15 cellular contexts compared by ENCODE assay signal in the genomic region with DNA sequence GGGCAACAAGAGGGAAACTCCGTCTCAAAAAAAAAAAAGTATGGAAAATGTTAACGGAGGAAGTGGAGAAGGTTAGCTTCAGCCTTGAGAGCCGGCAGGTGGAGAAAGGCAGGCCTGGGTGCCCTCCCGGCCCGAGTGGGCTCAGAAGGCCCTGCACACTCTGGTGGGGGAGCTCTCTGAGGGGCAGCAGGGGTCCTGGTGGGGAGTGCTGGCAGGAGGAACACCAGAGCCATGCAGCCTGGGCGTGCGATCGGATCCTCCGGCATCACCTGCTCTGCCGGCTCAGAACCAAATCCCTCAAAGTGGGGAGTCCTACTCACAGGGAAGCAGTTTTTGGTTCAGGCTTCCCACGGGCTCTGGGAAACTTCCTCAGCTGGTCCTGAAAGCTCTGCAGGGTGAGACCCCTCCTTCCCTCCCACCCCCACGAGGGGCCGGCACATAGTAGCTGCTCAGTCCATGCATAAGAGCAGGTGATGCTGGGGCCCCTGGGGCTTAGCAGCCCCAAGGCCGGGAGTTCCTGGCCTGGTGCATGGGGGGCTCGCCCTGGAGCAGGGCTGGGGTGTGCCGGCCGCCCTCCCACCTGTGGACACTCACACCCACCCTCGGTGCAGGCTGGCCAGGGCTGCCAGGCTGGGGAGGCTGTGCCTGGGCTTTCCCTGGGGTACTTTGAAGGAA. TPM values are rescaled to one million over a fixed set of nuclear protein-coding genes. Genes with fewer than 3 reads are reported as not detected.
DNase-seq lines count a peak whose midpoint lies in the region; ATAC-seq, FAIRE-seq and TF ChIP-seq lines count a peak whose summit lies in the region.
"Had no signal": no experiment of that assay in that cellular context is flagged by ENCODE, and none has a peak within 500 bp of the region (broad histone marks: within the 10 kb centered on the region; RNA-seq: fewer than 3 reads in every experiment).

No MANE protein-coding gene starts in this region.

- CTCF ChIA-PET in HepG2 (lab: Yijun Ruan, JAX; ENCODE audit: low intra/inter-chr PET ratio, low total read pairs): no interaction called here

- H4K20me1 ChIP-seq in HepG2 (ENCODE audit: insufficient read depth, low read length): no peaks in the 10 kb centered on the region

- no peak for FAIRE-seq in HepG2 (lab: Jason Lieb, UNC)
- FAIRE-seq: colon, G401.6 had no signal

- H3K36me3 ChIP-seq in H7 (replicated peaks; ENCODE audit: control insufficient read depth, insufficient read depth, low read length) (peaks cover 11% of the 10 kb centered on the region), adrenal gland (replicated peaks in 1 of 2) (peaks cover 0 to 26% of the 10 kb centered on the region in 2 donors), HepG2 (replicated peaks in 1 of 2; ENCODE audit: control insufficient read depth in 1 of 2, insufficient read depth in 2 of 2, low read length in 2 of 2) (peaks cover 13 to 19% of the 10 kb centered on the region in 2 experiments)

- H3K4me3 Mint-ChIP-seq in stimulated activated effector memory CD8-positive, alpha-beta T cell treated with anti-CD3 and anti-CD28 coated beads, Interleukin-12 subunit alpha, Interleukin-12 subunit beta, amount 100 ng/mL, for 72 hours: peak overlapping the region; percentile 49

- H3K27me3 ChIP-seq in H7 (ENCODE audit: control insufficient read depth, insufficient read depth, low read length): peaks cover 3% of the 10 kb centered on the region
- no peaks in the 10 kb centered on the region for H3K27me3 ChIP-seq in adrenal gland
- no peaks in the 10 kb centered on the region for H3K27me3 ChIP-seq in HepG2 (ENCODE audit: control insufficient read depth in 1 of 2, insufficient read depth in 2 of 2, low read length in 2 of 2)

- peak overlapping the region; percentile 60 to 93 (median 89) for H3K27ac ChIP-seq in adrenal gland
- peak overlapping the region; percentile 41 for H3K27ac ChIP-seq in HepG2 (ENCODE audit: extremely low read length, insufficient read depth, low read length)

- in situ Hi-C loops in HepG2 (cut with HindIII; ENCODE audit: extremely low pct_ligation_motif_present, low pct_unique_long_range_greater_than_20kb): no loop called here

- peaks cover 18% of the 10 kb centered on the region for H3K79me2 ChIP-seq in HepG2 (ENCODE audit: insufficient read depth, low read length)

- no peak for TF ChIP-seq CTCF in adrenal gland (IDR thresholded peaks at IDR 0.05)
- TF ChIP-seq CTCF in HepG2 (CRISPR knock-in tag; IDR thresholded peaks at IDR 0.05): no peak

- H3K9me3 Mint-ChIP-seq in stimulated activated effector memory CD8-positive, alpha-beta T cell treated with anti-CD3 and anti-CD28 coated beads, Interleukin-12 subunit alpha, Interleukin-12 subunit beta, amount 100 ng/mL, for 72 hours: peaks cover 13% of the 10 kb centered on the region

- TSS peak; percentile 54 for BruUV-seq in HepG2 (replicated peaks; lab: Mats Ljungman, UMichigan)

- H2AFZ ChIP-seq in HepG2 (ENCODE audit: low read length): no peak overlapping the region

- H3K9me3 ChIP-seq in adrenal gland (replicated peaks in 1 of 3) (peaks cover 0 to 6% (median 0%) of the 10 kb centered on the region in 3 donors), HepG2 (ENCODE audit: low read length) (peaks cover 28% of the 10 kb centered on the region)

- H3K27ac Mint-ChIP-seq in stimulated activated effector memory CD8-positive, alpha-beta T cell treated with anti-CD3 and anti-CD28 coated beads, Interleukin-12 subunit alpha, Interleukin-12 subunit beta, amount 100 ng/mL, for 72 hours: no peak overlapping the region
- H3K27ac Mint-ChIP-seq: stimulated activated memory B cell treated with anti-CD40 and anti-IgM and Interleukin-4, amounts not matched to agents 10 μg/mL and 1 μg/mL and 100 μg/mL, for 72 hours had no signal

- WGBS in adrenal gland, 4 donors: 43 to 56% (median 50%) methylated on average over 12 to 18 of the region's 18 CpGs
- 32% methylated on average over 8 of the region's 18 CpGs for WGBS in HepG2 (ENCODE audit: low lambda C conversion rate)

- no peak for TF ChIP-seq RAD21 in HepG2 (CRISPR knock-in tag; IDR thresholded peaks at IDR 0.05)

- no peaks in the 10 kb centered on the region for H3K4me1 Mint-ChIP-seq in stimulated activated effector memory CD8-positive, alpha-beta T cell treated with anti-CD3 and anti-CD28 coated beads, Interleukin-12 subunit alpha, Interleukin-12 subunit beta, amount 100 ng/mL, for 72 hours
- H3K4me1 Mint-ChIP-seq: stimulated activated memory B cell treated with anti-CD40 and anti-IgM and Interleukin-4, amounts not matched to agents 10 μg/mL and 1 μg/mL and 100 μg/mL, for 72 hours had no signal

- no peak for TF ChIP-seq EP300 in HepG2 (IDR thresholded peaks at IDR 0.05; ENCODE audit: low read depth in 2 of 2, low read length in 2 of 2)
- no peak for TF ChIP-seq EP300 in HepG2 (CRISPR knock-in tag; IDR thresholded peaks at IDR 0.05; ENCODE audit: borderline replicate concordance)

- H3K9ac ChIP-seq in HepG2 (ENCODE audit: insufficient read depth, low read depth, low read length): peak overlapping the region; percentile 75

- POLR2A ChIA-PET in HepG2 (lab: Yijun Ruan, JAX): interaction anchor here (1.2 to 1.9 kb wide), 2 partner anchors 16 to 21 kb away, joined by 6 to 16 read pairs; a partner anchor contains a TSS

- H3K4me3 ChIP-seq in H7 (ENCODE audit: insufficient read depth, low read depth, low read length) (no peak overlapping the region), adrenal gland (peak overlapping the region in 2 of 4 donors; percentile 67 to 71), HepG2 (replicated peaks in 1 of 3; ENCODE audit: insufficient read depth in 1 of 3, low read depth in 2 of 3, low read length in 3 of 3) (peak overlapping the region; percentile 70 to 87 (median 83))

- H3K4me1 ChIP-seq in adrenal gland (replicated peaks in 1 of 2) (peaks cover 20 to 26% of the 10 kb centered on the region in 2 donors), HepG2 (ENCODE audit: insufficient read depth, low read length) (peaks cover 59% of the 10 kb centered on the region)

- intact Hi-C loops in adrenal gland (cut with DNase I) (no loop called here), HepG2 (cut with micrococcal nuclease; ENCODE audit: unreplicated experiment) (no loop called here)

- peak overlapping the region; percentile 89 for H3K4me2 ChIP-seq in HepG2 (ENCODE audit: low read depth, low read length)

- TF ChIP-seq POLR2A in adrenal gland (IDR thresholded peaks at IDR 0.05) (peak in 1 of 2 donors; percentile 21), HepG2 (IDR thresholded peaks at IDR 0.05; ENCODE audit: insufficient read depth in 1 of 2, low read depth in 2 of 2, low read length in 2 of 2) (no peak)

- H3K36me3 Mint-ChIP-seq in stimulated activated effector memory CD8-positive, alpha-beta T cell treated with anti-CD3 and anti-CD28 coated beads, Interleukin-12 subunit alpha, Interleukin-12 subunit beta, amount 100 ng/mL, for 72 hours: peaks cover 15% of the 10 kb centered on the region

- no peak for ATAC-seq in HepG2
- no peak for ATAC-seq in stimulated activated effector memory CD8-positive, alpha-beta T cell treated with anti-CD3 and anti-CD28 coated beads, Interleukin-12 subunit alpha, Interleukin-12 subunit beta, amount 100 ng/mL, for 72 hours
- ATAC-seq in HG03108 (IDR thresholded peaks at IDR 0.05; ENCODE audit: unreplicated experiment): no peak
- ATAC-seq in GM18498 (IDR thresholded peaks at IDR 0.05; ENCODE audit: unreplicated experiment): no peak
- ATAC-seq in HG02642 (IDR thresholded peaks at IDR 0.05; ENCODE audit: poor library complexity, unreplicated experiment): no peak
- ATAC-seq: stimulated activated memory B cell treated with anti-CD40 and anti-IgM and Interleukin-4, amounts not matched to agents 10 μg/mL and 1 μg/mL and 100 μg/mL, for 72 hours had no signal

- DNase-seq in H7 (peak; percentile 39), adrenal gland (no peak), HepG2 (ENCODE audit: low spot score) (no peak)
- no peak for DNase-seq in stimulated activated effector memory CD8-positive, alpha-beta T cell treated with anti-CD3 and anti-CD28 coated beads, Interleukin-12 subunit alpha, Interleukin-12 subunit beta, amount 100 ng/mL, for 72 hours (ENCODE audit: low spot score in 2 of 2)
- DNase-seq: activated naive CD4-positive, alpha-beta T cell treated with Interleukin-2 at 50 U/mL for 16 hours; islet precursor cell; NCI-H2081 treated with DMSO at 0.1 percent for 48 hours; occipital lobe; stimulated activated CD4-positive, alpha-beta T cell treated with anti-CD3 and anti-CD28 coated beads, Interleukin-2, amount 100 ng/mL, for 24 hours had no signal

RNA-seq across cellular contexts. Expression of a gene that starts 1.2 kb away (rescaled TPM):
- 3.3 and 3.8 TPM in 2 replicates for total RNA-seq in H7 (2014; rRNA removed; shearing (Covaris generic))
- total RNA-seq in adrenal gland: 100 to 1,000 TPM in 1 of 8 donors, 10 to 100 TPM in 7; 16.0 to 136 (median 66.9) TPM
- 10 to 100 TPM; 32.8 to 43.0 (median 38.7) TPM for polyA plus RNA-seq in adrenal gland
- total RNA-seq in HepG2 (2016; rRNA removed; fragmentation: Illumina TruSeq; extraction: Trizol): 12.2 and 22.0 TPM in 2 replicates
- total RNA-seq in HepG2 (2016; cell fraction: cytosol; rRNA removed; fragmentation: Illumina TruSeq; extraction: Trizol; ENCODE audit: low read depth): 9.6 and 10.3 TPM in 2 replicates
- 12.7 and 23.9 TPM in 2 replicates for total RNA-seq in HepG2 (2016; cell fraction: insoluble cytoplasmic fraction; rRNA removed; fragmentation: Illumina TruSeq; extraction: Trizol)
- total RNA-seq in HepG2 (2016; cell fraction: membrane; rRNA removed; fragmentation: Illumina TruSeq; extraction: Trizol): 17.0 and 17.4 TPM in 2 replicates
- total RNA-seq in HepG2 (2016; cell fraction: nucleus; rRNA removed; fragmentation: Illumina TruSeq; extraction: Trizol): 29.1 and 32.3 TPM in 2 replicates
- polyA plus RNA-seq in HepG2 (2011; rRNA removed): 3.5 and 5.7 TPM in 2 replicates
- 1.9 and 2.0 TPM in 2 replicates for polyA plus RNA-seq in HepG2 (2011; cell fraction: cytosol; rRNA removed)
- 27.8 and 27.9 TPM in 2 replicates for polyA plus RNA-seq in HepG2 (2011; cell fraction: nucleus; rRNA removed)
- 48.6 and 58.1 TPM in 2 replicates for polyA plus RNA-seq in HepG2 (2012)
- polyA plus RNA-seq in HepG2 (2016; cell fraction: cytosol; fragmentation: Illumina TruSeq; extraction: Trizol; ENCODE audit: low read depth): 21.3 and 21.5 TPM in 2 replicates
- 52.3 and 61.0 TPM in 2 replicates for polyA plus RNA-seq in HepG2 (2016; cell fraction: insoluble cytoplasmic fraction; fragmentation: Illumina TruSeq; extraction: Trizol; ENCODE audit: low read depth)
- polyA plus RNA-seq in HepG2 (2016; cell fraction: membrane; fragmentation: Illumina TruSeq; extraction: Trizol; ENCODE audit: low read depth): 23.7 and 26.9 TPM in 2 replicates
- polyA plus RNA-seq in HepG2 (2016; cell fraction: nucleus; fragmentation: Illumina TruSeq; extraction: Trizol; ENCODE audit: insufficient read depth, low read depth): 78.1 and 80.9 TPM in 2 replicates
- polyA minus RNA-seq in HepG2 (2011; rRNA and poly(A)+ RNA removed; ENCODE audit: low replicate concordance): 1.6 and 9.2 TPM in 2 replicates
- 17.1 and 26.0 TPM in 2 replicates for polyA minus RNA-seq in HepG2 (2011; cell fraction: cytosol; rRNA and poly(A)+ RNA removed)
- polyA minus RNA-seq in HepG2 (2011; cell fraction: nucleus; rRNA and poly(A)+ RNA removed): 24.3 and 29.1 TPM in 2 replicates

RNA-seq across cellular contexts. Expression of a gene that starts 15.2 kb away (rescaled TPM):
- 74.1 and 101 TPM in 2 replicates for total RNA-seq in H7 (2014; rRNA removed; shearing (Covaris generic))
- total RNA-seq in adrenal gland (100 to 1,000 TPM in 2 of 8 donors, 10 to 100 TPM in 6; 44.7 to 112 (median 66.2) TPM), HepG2 (2016; rRNA removed; fragmentation: Illumina TruSeq; extraction: Trizol) (33.9 and 49.6 TPM in 2 replicates)
- polyA plus RNA-seq in adrenal gland (100 to 1,000 TPM in 2 of 3 donors, 10 to 100 TPM in 1; 25.6 to 240 (median 159) TPM), HepG2 (2011; rRNA removed) (54.8 and 58.7 TPM in 2 replicates)
- 98.6 and 103 TPM in 2 replicates for total RNA-seq in HepG2 (2016; cell fraction: cytosol; rRNA removed; fragmentation: Illumina TruSeq; extraction: Trizol; ENCODE audit: low read depth)
- 32.6 and 40.4 TPM in 2 replicates for total RNA-seq in HepG2 (2016; cell fraction: insoluble cytoplasmic fraction; rRNA removed; fragmentation: Illumina TruSeq; extraction: Trizol)
- total RNA-seq in HepG2 (2016; cell fraction: membrane; rRNA removed; fragmentation: Illumina TruSeq; extraction: Trizol): 28.6 and 30.6 TPM in 2 replicates
- total RNA-seq in HepG2 (2016; cell fraction: nucleus; rRNA removed; fragmentation: Illumina TruSeq; extraction: Trizol): 44.9 and 51.2 TPM in 2 replicates
- 29.1 and 46.9 TPM in 2 replicates for polyA plus RNA-seq in HepG2 (2011; cell fraction: cytosol; rRNA removed)
- 327 and 449 TPM in 2 replicates for polyA plus RNA-seq in HepG2 (2011; cell fraction: nucleus; rRNA removed)
- polyA plus RNA-seq in HepG2 (2012): 37.3 and 41.7 TPM in 2 replicates
- polyA plus RNA-seq in HepG2 (2016; cell fraction: cytosol; fragmentation: Illumina TruSeq; extraction: Trizol; ENCODE audit: low read depth): 3.7 and 4.9 TPM in 2 replicates
- 39.7 and 51.2 TPM in 2 replicates for polyA plus RNA-seq in HepG2 (2016; cell fraction: insoluble cytoplasmic fraction; fragmentation: Illumina TruSeq; extraction: Trizol; ENCODE audit: low read depth)
- polyA plus RNA-seq in HepG2 (2016; cell fraction: membrane; fragmentation: Illumina TruSeq; extraction: Trizol; ENCODE audit: low read depth): 5.6 and 6.8 TPM in 2 replicates
- 140 and 151 TPM in 2 replicates for polyA plus RNA-seq in HepG2 (2016; cell fraction: nucleus; fragmentation: Illumina TruSeq; extraction: Trizol; ENCODE audit: insufficient read depth, low read depth)
- polyA minus RNA-seq in HepG2 (2011; rRNA and poly(A)+ RNA removed; ENCODE audit: low replicate concordance): 67.0 and 125 TPM in 2 replicates
- 38.0 and 45.2 TPM in 2 replicates for polyA minus RNA-seq in HepG2 (2011; cell fraction: cytosol; rRNA and poly(A)+ RNA removed)
- 51.1 and 51.6 TPM in 2 replicates for polyA minus RNA-seq in HepG2 (2011; cell fraction: nucleus; rRNA and poly(A)+ RNA removed)

RNA-seq across cellular contexts. Expression of a gene that starts 20.1 kb away (rescaled TPM):
- total RNA-seq in H7 (2014; rRNA removed; shearing (Covaris generic)): 12.2 and 14.8 TPM in 2 replicates
- total RNA-seq in adrenal gland (10 to 100 TPM in 7 of 8 donors, 1 to 10 TPM in 1; 6.8 to 41.2 (median 23.5) TPM), HepG2 (2016; rRNA removed; fragmentation: Illumina TruSeq; extraction: Trizol) (28.2 and 36.1 TPM in 2 replicates)
- polyA plus RNA-seq in adrenal gland (10 to 100 TPM; 25.7 to 37.3 (median 30.6) TPM), HepG2 (2011; rRNA removed) (22.1 and 22.4 TPM in 2 replicates)
- total RNA-seq in HepG2 (2016; cell fraction: cytosol; rRNA removed; fragmentation: Illumina TruSeq; extraction: Trizol; ENCODE audit: low read depth): 5.3 and 7.1 TPM in 2 replicates
- 27.6 and 34.8 TPM in 2 replicates for total RNA-seq in HepG2 (2016; cell fraction: insoluble cytoplasmic fraction; rRNA removed; fragmentation: Illumina TruSeq; extraction: Trizol)
- total RNA-seq in HepG2 (2016; cell fraction: membrane; rRNA removed; fragmentation: Illumina TruSeq; extraction: Trizol): 17.5 and 18.4 TPM in 2 replicates
- 16.5 and 21.0 TPM in 2 replicates for total RNA-seq in HepG2 (2016; cell fraction: nucleus; rRNA removed; fragmentation: Illumina TruSeq; extraction: Trizol)
- 17.7 and 18.3 TPM in 2 replicates for polyA plus RNA-seq in HepG2 (2011; cell fraction: cytosol; rRNA removed)
- polyA plus RNA-seq in HepG2 (2011; cell fraction: nucleus; rRNA removed): 34.0 and 36.3 TPM in 2 replicates
- 27.4 and 37.9 TPM in 2 replicates for polyA plus RNA-seq in HepG2 (2012)
- 6.9 and 7.2 TPM in 2 replicates for polyA plus RNA-seq in HepG2 (2016; cell fraction: cytosol; fragmentation: Illumina TruSeq; extraction: Trizol; ENCODE audit: low read depth)
- polyA plus RNA-seq in HepG2 (2016; cell fraction: insoluble cytoplasmic fraction; fragmentation: Illumina TruSeq; extraction: Trizol; ENCODE audit: low read depth): 54.4 and 62.2 TPM in 2 replicates
- 14.4 and 14.9 TPM in 2 replicates for polyA plus RNA-seq in HepG2 (2016; cell fraction: membrane; fragmentation: Illumina TruSeq; extraction: Trizol; ENCODE audit: low read depth)
- polyA plus RNA-seq in HepG2 (2016; cell fraction: nucleus; fragmentation: Illumina TruSeq; extraction: Trizol; ENCODE audit: insufficient read depth, low read depth): 57.5 and 59.5 TPM in 2 replicates
- polyA minus RNA-seq in HepG2 (2011; rRNA and poly(A)+ RNA removed; ENCODE audit: low replicate concordance): 13.3 and 23.3 TPM in 2 replicates
- 11.0 and 11.2 TPM in 2 replicates for polyA minus RNA-seq in HepG2 (2011; cell fraction: cytosol; rRNA and poly(A)+ RNA removed)
- polyA minus RNA-seq in HepG2 (2011; cell fraction: nucleus; rRNA and poly(A)+ RNA removed): 9.8 and 12.2 TPM in 2 replicates

RNA-seq across cellular contexts. Expression of a gene that starts 38.1 kb away (rescaled TPM):
- total RNA-seq in H7 (2014; rRNA removed; shearing (Covaris generic)): 0.85 and 1.7 TPM in 2 replicates
- total RNA-seq in adrenal gland: 10 to 100 TPM in 6 of 8 donors, 1 to 10 TPM in 2; 5.9 to 33.3 (median 14.0) TPM
- polyA plus RNA-seq in adrenal gland: 10 to 100 TPM in 2 of 3 donors, 1 to 10 TPM in 1; 4.1 to 19.1 (median 16.8) TPM
- total RNA-seq in HepG2 (2016; rRNA removed; fragmentation: Illumina TruSeq; extraction: Trizol): 4.4 and 6.2 TPM in 2 replicates
- 8.6 and 11.9 TPM in 2 replicates for total RNA-seq in HepG2 (2016; cell fraction: cytosol; rRNA removed; fragmentation: Illumina TruSeq; extraction: Trizol; ENCODE audit: low read depth)
- total RNA-seq in HepG2 (2016; cell fraction: insoluble cytoplasmic fraction; rRNA removed; fragmentation: Illumina TruSeq; extraction: Trizol): 6.2 and 7.4 TPM in 2 replicates
- total RNA-seq in HepG2 (2016; cell fraction: membrane; rRNA removed; fragmentation: Illumina TruSeq; extraction: Trizol): 18.5 and 22.6 TPM in 2 replicates
- 3.7 TPM in 2 replicates for total RNA-seq in HepG2 (2016; cell fraction: nucleus; rRNA removed; fragmentation: Illumina TruSeq; extraction: Trizol)
- 6.5 and 7.2 TPM in 2 replicates for polyA plus RNA-seq in HepG2 (2011; rRNA removed)
- polyA plus RNA-seq in HepG2 (2011; cell fraction: cytosol; rRNA removed): 5.7 and 9.9 TPM in 2 replicates
- polyA plus RNA-seq in HepG2 (2011; cell fraction: nucleus; rRNA removed): 10.8 and 12.6 TPM in 2 replicates
- polyA plus RNA-seq in HepG2 (2012): 6.2 and 7.3 TPM in 2 replicates
- 25.0 and 26.7 TPM in 2 replicates for polyA plus RNA-seq in HepG2 (2016; cell fraction: cytosol; fragmentation: Illumina TruSeq; extraction: Trizol; ENCODE audit: low read depth)
- 7.0 and 7.6 TPM in 2 replicates for polyA plus RNA-seq in HepG2 (2016; cell fraction: insoluble cytoplasmic fraction; fragmentation: Illumina TruSeq; extraction: Trizol; ENCODE audit: low read depth)
- polyA plus RNA-seq in HepG2 (2016; cell fraction: membrane; fragmentation: Illumina TruSeq; extraction: Trizol; ENCODE audit: low read depth): 27.5 and 28.9 TPM in 2 replicates
- 8.7 and 12.0 TPM in 2 replicates for polyA plus RNA-seq in HepG2 (2016; cell fraction: nucleus; fragmentation: Illumina TruSeq; extraction: Trizol; ENCODE audit: insufficient read depth, low read depth)
- polyA minus RNA-seq in HepG2 (2011; rRNA and poly(A)+ RNA removed; ENCODE audit: low replicate concordance): 3.1 and 8.9 TPM in 2 replicates
- polyA minus RNA-seq in HepG2 (2011; cell fraction: cytosol; rRNA and poly(A)+ RNA removed): 1.4 and 3.2 TPM in 2 replicates
- 2.7 TPM in 2 replicates for polyA minus RNA-seq in HepG2 (2011; cell fraction: nucleus; rRNA and poly(A)+ RNA removed)
